ENCODE assay signal across 13 cellular contexts in the genomic region with DNA sequence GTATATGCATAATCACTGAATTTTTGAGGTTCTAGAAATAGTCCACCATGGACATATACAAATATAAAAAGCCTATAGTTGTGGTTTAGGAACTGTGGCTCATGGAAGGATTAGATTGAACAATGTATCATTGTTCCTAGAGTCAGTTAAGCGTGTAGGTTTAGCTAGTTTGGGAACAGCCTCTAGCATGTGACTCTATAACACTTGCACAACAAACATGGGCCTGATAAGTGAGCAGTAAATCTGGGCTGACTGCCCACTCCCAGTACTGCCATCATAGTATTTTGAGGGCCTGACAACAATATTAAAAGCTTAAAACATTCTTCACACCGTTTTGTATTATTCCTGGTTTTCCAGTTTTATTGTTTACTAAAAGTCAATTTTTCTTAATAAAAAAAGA. TPM values are rescaled to one million over a fixed set of nuclear protein-coding genes. Genes with fewer than 3 reads are reported as not detected.
DNase-seq lines count a peak whose midpoint lies in the region; ATAC-seq and TF ChIP-seq lines count a peak whose summit lies in the region.
"Had no signal": no experiment of that assay in that cellular context is flagged by ENCODE, and none has a peak within 500 bp of the region (broad histone marks: within the 10 kb centered on the region; RNA-seq: fewer than 3 reads in every experiment).

No MANE protein-coding gene starts in this region.

- peak; percentile 98 for DNase-seq in NCI-H526 treated with DMSO at 0.1 percent for 48 hours (lab: John Stamatoyannopoulos, UW)
- peak; percentile 82 to 95 for DNase-seq in fibroblast of lung (ENCODE audit: low read depth in 2 of 2)
- peak; percentile 24 for DNase-seq in myocyte (ENCODE audit: low read depth)
- no peak for DNase-seq in NCI-H1092 treated with DMSO at 0.1 percent for 48 hours (lab: John Stamatoyannopoulos, UW)
- no peak for DNase-seq in osteocyte (ENCODE audit: extremely low spot score, unreplicated experiment)
- DNase-seq: NCI-H524; stimulated activated CD8-positive, alpha-beta memory T cell treated with anti-CD3 and anti-CD28 coated beads, Interleukin-4, amount 100 ng/mL, for 48 hours had no signal

- H3K27me3 Mint-ChIP-seq in osteocyte (ENCODE audit: unreplicated experiment), result no peaks in the 10 kb centered on the region

- peaks cover 91% of the 10 kb centered on the region for H3K79me2 ChIP-seq in ACC112 (ENCODE audit: control insufficient read depth, insufficient read depth, low read length, unreplicated experiment)
- peaks cover 93% of the 10 kb centered on the region for H3K79me2 ChIP-seq in fibroblast of lung (ENCODE audit: control insufficient read depth, insufficient read depth, low read length)

- H3K9ac ChIP-seq in fibroblast of lung (ENCODE audit: insufficient read depth, low read length), result no peak overlapping the region
- H3K9ac ChIP-seq: parathyroid adenoma had no signal

- no peak overlapping the region for H3K27ac Mint-ChIP-seq in osteocyte (ENCODE audit: unreplicated experiment)
- H3K27ac Mint-ChIP-seq: activated naive CD8-positive, alpha-beta T cell had no signal

- ATAC-seq in HG03159 (IDR thresholded peaks at IDR 0.05; ENCODE audit: unreplicated experiment) (no peak), GM18907 (IDR thresholded peaks at IDR 0.05; ENCODE audit: unreplicated experiment) (no peak)

- H3K36me3 ChIP-seq in ACC112 (ENCODE audit: insufficient read depth, low read length) (peaks cover 11% of the 10 kb centered on the region; the same call in 1 of the 2 replicates), fibroblast of lung (ENCODE audit: control insufficient read depth, insufficient read depth, low read length) (no peaks in the 10 kb centered on the region)

- H3K9me3 Mint-ChIP-seq in osteocyte (ENCODE audit: unreplicated experiment), result no peaks in the 10 kb centered on the region

- H3K36me3 Mint-ChIP-seq in osteocyte (ENCODE audit: unreplicated experiment), result peaks cover 7% of the 10 kb centered on the region
- H3K36me3 Mint-ChIP-seq: activated naive CD8-positive, alpha-beta T cell had no signal

- H3K27me3 ChIP-seq in ACC112 (ENCODE audit: insufficient read depth, low read length), result no peaks in the 10 kb centered on the region
- no peaks in the 10 kb centered on the region for H3K27me3 ChIP-seq in fibroblast of lung (ENCODE audit: control insufficient read depth, insufficient read depth, low read length)

- H3K4me1 Mint-ChIP-seq in osteocyte (ENCODE audit: unreplicated experiment), result peaks cover 73% of the 10 kb centered on the region

- no peak overlapping the region for H3K4me3 Mint-ChIP-seq in osteocyte (ENCODE audit: unreplicated experiment)
- H3K4me3 Mint-ChIP-seq: activated naive CD8-positive, alpha-beta T cell had no signal

- peaks cover 19% of the 10 kb centered on the region for H3K4me1 ChIP-seq in ACC112 (ENCODE audit: control insufficient read depth, insufficient read depth, low read length, unreplicated experiment)
- H3K4me1 ChIP-seq in fibroblast of lung (ENCODE audit: control insufficient read depth, extremely low read depth, insufficient read depth, low read length), result no peaks in the 10 kb centered on the region
- H3K4me1 ChIP-seq: parathyroid adenoma had no signal

- H4K20me1 ChIP-seq in fibroblast of lung (ENCODE audit: control insufficient read depth, extremely low read depth, insufficient read depth, low read length), result no peaks in the 10 kb centered on the region

- TF ChIP-seq CTCF in fibroblast of lung (conservative IDR thresholded peaks at IDR 0.05 in 1 of 2, IDR thresholded peaks at IDR 0.05 in 1 of 2; ENCODE audit: low read depth in 1 of 2, low read length in 2 of 2), result no peak
- TF ChIP-seq CTCF in osteocyte (IDR thresholded peaks at IDR 0.05), result no peak

- H3K9me3 ChIP-seq in fibroblast of lung (ENCODE audit: control insufficient read depth, insufficient read depth, low read depth, low read length), result no peaks in the 10 kb centered on the region

- H3K4me3 ChIP-seq in ACC112 (ENCODE audit: low read depth, low read length) (no peak overlapping the region), fibroblast of lung (replicated peaks in 1 of 4; ENCODE audit: control extremely low read depth in 1 of 4, insufficient read depth in 1 of 4, low read depth in 3 of 4, low read length in 4 of 4) (no peak overlapping the region)

- H2AFZ ChIP-seq in ACC112 (ENCODE audit: low read length, unreplicated experiment) (no peak overlapping the region), fibroblast of lung (ENCODE audit: low read length) (no peak overlapping the region)
- H2AFZ ChIP-seq: parathyroid adenoma had no signal

- H3K4me2 ChIP-seq in fibroblast of lung (ENCODE audit: extremely low read depth, insufficient read depth, low read length), result no peak overlapping the region

- H3K27ac ChIP-seq in ACC112 (ENCODE audit: low read depth, low read length) (peak overlapping the region; percentile 31; the same call in 1 of the 2 replicates), fibroblast of lung (ENCODE audit: insufficient read depth, low read length) (no peak overlapping the region)
- H3K27ac ChIP-seq: HL-60, parathyroid adenoma had no signal

RNA-seq across cellular contexts. Expression of a gene that starts 47.0 kb away (rescaled TPM):
- total RNA-seq in fibroblast of lung (157 and 169 TPM in 2 replicates), myocyte (68.5 and 69.1 TPM in 2 replicates), osteocyte (126 and 128 TPM in 2 replicates)
- polyA plus RNA-seq in fibroblast of lung, result 108 and 116 TPM in 2 replicates
- polyA plus RNA-seq in fibroblast of lung (2012), result 95.3 and 109 TPM in 2 replicates
- 285 and 311 TPM in 2 replicates for polyA minus RNA-seq in fibroblast of lung (ENCODE audit: low replicate concordance)
- 59.3 TPM for polyA plus RNA-seq in myocyte (2012)

Comparison
In these comparisons a context has a peak if more than half of its experiments do, and no peak if none do; other contexts are left out.
1. DNase-seq: peak in NCI-H526 treated with DMSO at 0.1 percent for 48 hours (single experiment), fibroblast of lung (2 of 2) and myocyte (single experiment); none in NCI-H1092 treated with DMSO at 0.1 percent for 48 hours (single experiment) and osteocyte (single experiment).